7 cellular contexts compared by ENCODE assay signal in genomic region chr19:46489445-46490272, GRCh38. TPM values are rescaled to one million over a fixed set of nuclear protein-coding genes. Genes with fewer than 3 reads are reported as not detected.
DNase-seq lines count a peak whose midpoint lies in the region; ATAC-seq and TF ChIP-seq lines count a peak whose summit lies in the region.

No MANE protein-coding gene starts in this region.

- H3K27ac ChIP-seq in HL-60 (replicated peaks), result peak overlapping the region; percentile 23; the same call in 1 of the 2 replicates

- peaks cover 28% of the 10 kb centered on the region for H3K27me3 ChIP-seq in HL-60 (ENCODE audit: insufficient read depth, poor library complexity, severe bottlenecking)

- DNase-seq in HL-60 (ENCODE audit: low read depth in 1 of 2, low spot score in 1 of 2) (no peak), choroid plexus epithelial cell (ENCODE audit: low read depth) (peak; percentile 76), kidney glomerular epithelial cell (lab: John Stamatoyannopoulos, UW) (peak; percentile 42), stromal cell of bone marrow (ENCODE audit: low read depth) (peak; percentile 52), cerebellum (ENCODE audit: low spot score) (no peak), COR-L47 (lab: John Stamatoyannopoulos, UW) (no peak)

- 0 out of 2 replicates have a peak overlapping the region, but pooled peaks have one; percentile 8 for H3K4me3 ChIP-seq in HL-60 (replicated peaks; ENCODE audit: insufficient read depth, low read length)
- H3K4me3 ChIP-seq in choroid plexus epithelial cell (ENCODE audit: low read depth, low read length), result no peak overlapping the region

- no peak for TF ChIP-seq CTCF in HL-60 (IDR thresholded peaks at IDR 0.05; ENCODE audit: insufficient read depth, low read length)
- TF ChIP-seq CTCF in choroid plexus epithelial cell (conservative IDR thresholded peaks at IDR 0.05; ENCODE audit: low read depth, low read length), result peak; percentile 46

- no peak for ATAC-seq in activated CD4-positive, CD25-positive, alpha-beta regulatory T cell treated with anti-CD3 and anti-CD28 coated beads, Interleukin-2, amount 50 U/mL, for 24 hours

RNA-seq across cellular contexts. Expression of gene PNMA8B, which starts 6.0 kb away (rescaled TPM):
- 6.2 TPM for total RNA-seq in cerebellum

RNA-seq across cellular contexts. Expression of gene PNMA8A, which starts 18.3 kb away (rescaled TPM):
- 41.1 TPM for total RNA-seq in cerebellum

Comparison
In these comparisons a context has a peak if more than half of its experiments do, and no peak if none do; other contexts are left out.
1. DNase-seq: peak in choroid plexus epithelial cell (single experiment), kidney glomerular epithelial cell (single experiment) and stromal cell of bone marrow (single experiment); none in HL-60 (0 of 2), cerebellum (single experiment) and COR-L47 (single experiment).